ENCODE assay signal across 10 cellular contexts in the genomic region with DNA sequence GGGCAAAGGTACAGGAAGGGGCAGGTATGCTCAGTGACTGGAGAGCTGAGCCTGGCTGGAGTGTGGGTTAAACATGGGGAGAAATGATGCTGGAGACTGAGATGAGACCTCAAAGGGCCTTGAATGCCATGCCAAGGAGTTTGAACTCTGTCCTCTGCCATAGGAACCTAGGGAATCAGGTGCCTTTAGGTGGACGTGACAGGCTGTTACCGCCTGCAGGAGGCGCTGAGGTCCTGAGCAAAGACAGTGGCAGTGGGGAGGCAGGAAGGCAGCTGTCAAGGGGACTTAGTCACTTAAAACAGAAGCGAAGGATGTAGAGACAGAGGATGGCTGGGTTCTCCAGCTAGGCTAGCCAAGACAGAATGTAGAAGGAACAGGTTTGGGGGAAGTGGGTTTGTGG. TPM values are rescaled to one million over a fixed set of nuclear protein-coding genes. Genes with fewer than 3 reads are reported as not detected.
DNase-seq lines count a peak whose midpoint lies in the region; ATAC-seq and TF ChIP-seq lines count a peak whose summit lies in the region.
"Had no signal": no experiment of that assay in that cellular context is flagged by ENCODE, and none has a peak within 500 bp of the region (broad histone marks: within the 10 kb centered on the region; RNA-seq: fewer than 3 reads in every experiment).

No MANE protein-coding gene starts in this region.

- POLR2A ChIA-PET in BJ (lab: Charles Lee) (interaction anchor here (0.7 kb wide), 1 partner anchor 141 kb away, joined by 4 read pairs; no protein-coding TSS in a partner anchor), HEK293T (lab: Yijun Ruan, JAX) (interaction anchor here (0.9 to 1.5 kb wide), 4 partner anchors 8 to 92 kb away, joined by 3 to 6 read pairs (median 4); a partner anchor contains a TSS), WTC11 (lab: Charles Lee) (interaction anchor here (0.5 to 0.9 kb wide), 2 partner anchors 9 to 27 kb away, joined by 3 read pairs; no protein-coding TSS in a partner anchor)

- DNase-seq in BJ (ENCODE audit: low read depth) (no peak), HEK293T (ENCODE audit: extremely low spot score) (peak; percentile 41), WTC11 (ENCODE audit: low spot score) (peak; percentile 73), iPS-NIHi7 (ENCODE audit: extremely low spot score) (peak; percentile 83), SIG-M5 (lab: John Stamatoyannopoulos, UW) (no peak), coronary artery (ENCODE audit: low spot score) (no peak)
- no peak for DNase-seq in central memory CD4-positive, alpha-beta T cell
- DNase-seq: right lobe of liver had no signal

- CTCF ChIA-PET in BJ (lab: Yijun Ruan, JAX): interaction anchor here (1.4 to 1.7 kb wide), 3 partner anchors 10 to 35 kb away, joined by 3 to 4 read pairs (median 4); no protein-coding TSS in a partner anchor
- CTCF ChIA-PET in HEK293T (lab: Yijun Ruan, JAX): interaction anchor here (0.6 to 1.7 kb wide), 3 partner anchors 9 to 392 kb away, joined by 3 to 6 read pairs (median 3); no protein-coding TSS in a partner anchor
- CTCF ChIA-PET in WTC11 (lab: Charles Lee): interaction anchor here (0.5 to 1.5 kb wide), 16 partner anchors 9 to 718 kb away, joined by 3 to 7 read pairs (median 4); a partner anchor contains a TSS

- H3K27ac Mint-ChIP-seq in WTC11: no peak overlapping the region

- H3K27me3 ChIP-seq in BJ (ENCODE audit: control insufficient read depth, insufficient read depth, low read length): no peaks in the 10 kb centered on the region
- H3K27me3 ChIP-seq: right lobe of liver had no signal

- H3K4me1 Mint-ChIP-seq in WTC11: no peaks in the 10 kb centered on the region

- no peak overlapping the region for H3K4me3 Mint-ChIP-seq in WTC11

- H3K27me3 Mint-ChIP-seq in WTC11 (ENCODE audit: low read depth): no peaks in the 10 kb centered on the region

- H3K27ac ChIP-seq in coronary artery: no peak overlapping the region
- H3K27ac ChIP-seq: right lobe of liver had no signal

- H3K36me3 ChIP-seq in BJ (ENCODE audit: control insufficient read depth, insufficient read depth, low read length): peaks cover 26% of the 10 kb centered on the region

- peak; percentile 93 for ATAC-seq in WTC11
- ATAC-seq in HG02642 (IDR thresholded peaks at IDR 0.05; ENCODE audit: poor library complexity, unreplicated experiment): no peak

- H3K4me3 ChIP-seq in BJ (ENCODE audit: low read depth, low read length) (no peak overlapping the region), coronary artery (no peak overlapping the region)
- H3K4me3 ChIP-seq: HAP-1, right lobe of liver had no signal

- no peaks in the 10 kb centered on the region for H3K9me3 Mint-ChIP-seq in WTC11

- peak; percentile 42; the same call in 1 of the 2 replicates for TF ChIP-seq CTCF in BJ (IDR thresholded peaks at IDR 0.05; ENCODE audit: insufficient read depth, low read depth, low read length)
- TF ChIP-seq CTCF in WTC11 (IDR thresholded peaks at IDR 0.05): peak; percentile 44
- TF ChIP-seq CTCF in coronary artery (IDR thresholded peaks at IDR 0.05): no peak

- peaks cover 59% of the 10 kb centered on the region for H3K36me3 Mint-ChIP-seq in WTC11

TF ChIP-seq in HEK293T, 16 proteins besides CTCF, POLR2A, EP300 and RAD21:
- TF ChIP-seq FOXM1 (IDR thresholded peaks at IDR 0.05; ENCODE audit: borderline replicate concordance) (no peak), SP1 (IDR thresholded peaks at IDR 0.05) (no peak), ELF4 (IDR thresholded peaks at IDR 0.05) (no peak), ARNT (IDR thresholded peaks at IDR 0.05) (no peak), CTBP1 (IDR thresholded peaks at IDR 0.05; ENCODE audit: borderline replicate concordance) (no peak), NFRKB (IDR thresholded peaks at IDR 0.05) (no peak), HDGF (IDR thresholded peaks at IDR 0.05; ENCODE audit: borderline replicate concordance) (no peak), FOXK2 (IDR thresholded peaks at IDR 0.05) (no peak)
- TF ChIP-seq, protein P1, sequence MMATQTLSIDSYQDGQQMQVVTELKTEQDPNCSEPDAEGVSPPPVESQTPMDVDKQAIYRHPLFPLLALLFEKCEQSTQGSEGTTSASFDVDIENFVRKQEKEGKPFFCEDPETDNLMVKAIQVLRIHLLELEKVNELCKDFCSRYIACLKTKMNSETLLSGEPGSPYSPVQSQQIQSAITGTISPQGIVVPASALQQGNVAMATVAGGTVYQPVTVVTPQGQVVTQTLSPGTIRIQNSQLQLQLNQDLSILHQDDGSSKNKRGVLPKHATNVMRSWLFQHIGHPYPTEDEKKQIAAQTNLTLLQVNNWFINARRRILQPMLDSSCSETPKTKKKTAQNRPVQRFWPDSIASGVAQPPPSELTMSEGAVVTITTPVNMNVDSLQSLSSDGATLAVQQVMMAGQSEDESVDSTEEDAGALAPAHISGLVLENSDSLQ (IDR thresholded peaks at IDR 0.05): no peak

TF ChIP-seq in WTC11, 78 proteins besides CTCF, POLR2A, EP300 and RAD21:
- TF ChIP-seq SMAD4 (CRISPR knock-in tag; IDR thresholded peaks at IDR 0.05): no peak
- no peak for TF ChIP-seq EMX1 (CRISPR knock-in tag; IDR thresholded peaks at IDR 0.05)
- 0 out of 2 replicates have a peak, but pooled peaks have one; percentile 3 for TF ChIP-seq ZNF121 (CRISPR knock-in tag; IDR thresholded peaks at IDR 0.05)
- TF ChIP-seq, protein P2, sequence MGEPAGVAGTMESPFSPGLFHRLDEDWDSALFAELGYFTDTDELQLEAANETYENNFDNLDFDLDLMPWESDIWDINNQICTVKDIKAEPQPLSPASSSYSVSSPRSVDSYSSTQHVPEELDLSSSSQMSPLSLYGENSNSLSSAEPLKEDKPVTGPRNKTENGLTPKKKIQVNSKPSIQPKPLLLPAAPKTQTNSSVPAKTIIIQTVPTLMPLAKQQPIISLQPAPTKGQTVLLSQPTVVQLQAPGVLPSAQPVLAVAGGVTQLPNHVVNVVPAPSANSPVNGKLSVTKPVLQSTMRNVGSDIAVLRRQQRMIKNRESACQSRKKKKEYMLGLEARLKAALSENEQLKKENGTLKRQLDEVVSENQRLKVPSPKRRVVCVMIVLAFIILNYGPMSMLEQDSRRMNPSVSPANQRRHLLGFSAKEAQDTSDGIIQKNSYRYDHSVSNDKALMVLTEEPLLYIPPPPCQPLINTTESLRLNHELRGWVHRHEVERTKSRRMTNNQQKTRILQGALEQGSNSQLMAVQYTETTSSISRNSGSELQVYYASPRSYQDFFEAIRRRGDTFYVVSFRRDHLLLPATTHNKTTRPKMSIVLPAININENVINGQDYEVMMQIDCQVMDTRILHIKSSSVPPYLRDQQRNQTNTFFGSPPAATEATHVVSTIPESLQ (CRISPR knock-in tag; IDR thresholded peaks at IDR 0.05): no peak

RNA-seq across cellular contexts. Expression of a gene that starts 9.1 kb away (rescaled TPM):
- polyA plus RNA-seq in BJ (2011; rRNA removed): 293 and 337 TPM in 2 replicates
- polyA minus RNA-seq in BJ (2011; rRNA and poly(A)+ RNA removed): 158 and 319 TPM in 2 replicates
- 266 to 273 TPM (median 266 TPM) in 3 replicates for total RNA-seq in WTC11 (2021)

RNA-seq across cellular contexts. Expression of a gene that starts 13.5 kb away (rescaled TPM):
- polyA plus RNA-seq in BJ (2011; rRNA removed): 16.6 and 27.6 TPM in 2 replicates
- polyA minus RNA-seq in BJ (2011; rRNA and poly(A)+ RNA removed): 20.8 and 27.5 TPM in 2 replicates
- 102 to 111 TPM (median 104 TPM) in 3 replicates for total RNA-seq in WTC11 (2021)

RNA-seq across cellular contexts. Expression of a gene that starts 31.5 kb away (rescaled TPM):
- 15.1 and 17.1 TPM in 2 replicates for polyA plus RNA-seq in BJ (2011; rRNA removed)
- polyA minus RNA-seq in BJ (2011; rRNA and poly(A)+ RNA removed): 5.8 and 8.3 TPM in 2 replicates
- total RNA-seq in WTC11 (2021): 12.1 to 15.7 TPM (median 15.6 TPM) in 3 replicates

RNA-seq across cellular contexts. Expression of a gene that starts 37.7 kb away (rescaled TPM):
- polyA plus RNA-seq in BJ (2011; rRNA removed): 37.2 and 41.6 TPM in 2 replicates
- polyA minus RNA-seq in BJ (2011; rRNA and poly(A)+ RNA removed): 37.9 and 46.6 TPM in 2 replicates
- total RNA-seq in WTC11 (2021): 54.0 to 61.9 TPM (median 57.3 TPM) in 3 replicates

RNA-seq across cellular contexts. Expression of a gene that starts 56.5 kb away (rescaled TPM):
- 21.4 and 32.1 TPM in 2 replicates for polyA plus RNA-seq in BJ (2011; rRNA removed)
- polyA minus RNA-seq in BJ (2011; rRNA and poly(A)+ RNA removed): 21.5 and 32.8 TPM in 2 replicates
- 34.4 to 48.0 TPM (median 36.6 TPM) in 3 replicates for total RNA-seq in WTC11 (2021)

Comparison
In these comparisons a context has a peak if more than half of its experiments do, and no peak if none do; other contexts are left out.
1. DNase-seq: peak in HEK293T (single experiment), WTC11 (single experiment) and iPS-NIHi7 (single experiment); none in BJ (single experiment), SIG-M5 (single experiment), central memory CD4-positive, alpha-beta T cell (single experiment) and coronary artery (single experiment).